ENCODE assay signal across 11 cellular contexts in the genomic region with DNA sequence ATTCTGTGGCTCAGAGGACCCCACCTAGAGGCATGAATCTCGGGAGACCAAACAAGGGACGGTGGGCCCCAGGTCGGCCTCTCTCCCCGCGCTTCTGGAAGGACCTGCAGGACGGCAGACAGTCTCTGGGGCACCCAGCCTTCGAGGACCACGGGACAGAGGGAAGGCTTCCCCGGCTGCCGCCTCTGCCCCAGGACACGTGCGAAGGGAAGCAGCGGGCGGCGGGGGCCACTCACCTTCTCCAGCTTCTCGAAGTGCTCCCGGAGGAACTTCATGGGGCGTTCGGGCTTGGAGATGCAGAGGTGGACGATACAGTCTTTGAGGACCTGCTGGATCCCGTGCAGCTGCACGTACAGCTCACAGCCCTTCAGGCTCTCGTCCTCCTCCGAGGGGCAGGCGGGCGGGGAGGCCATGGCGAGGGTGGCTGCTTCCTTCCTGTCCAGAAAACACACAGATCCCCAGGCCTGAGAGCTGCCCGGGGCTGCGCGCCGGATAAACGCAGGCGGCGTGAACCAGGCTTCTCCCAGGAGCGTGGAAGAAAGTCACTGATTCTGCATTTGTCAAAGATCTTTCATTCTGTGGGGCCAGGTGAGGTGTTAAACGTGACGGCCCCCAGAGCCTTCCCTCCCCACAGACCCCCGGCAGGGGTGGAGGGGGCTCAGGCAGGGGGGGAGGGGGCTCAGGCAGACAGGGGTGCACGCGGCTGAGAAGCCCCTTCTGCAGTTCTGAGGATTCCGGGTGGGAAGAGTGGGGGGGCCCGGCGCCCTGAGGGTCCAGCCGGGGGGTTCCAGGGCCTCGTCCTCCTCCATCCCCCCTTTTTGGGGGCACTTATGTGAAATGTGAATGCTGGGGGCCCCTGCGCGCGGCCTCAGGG. TPM values are rescaled to one million over a fixed set of nuclear protein-coding genes. Genes with fewer than 3 reads are reported as not detected.
A peak's percentile ranks its signal among the peaks of the same experiment; 100 is the strongest.
DNase-seq lines count a peak whose midpoint lies in the region; ATAC-seq and TF ChIP-seq lines count a peak whose summit lies in the region.
"Had no signal": no experiment of that assay in that cellular context is flagged by ENCODE, and none has a peak within 500 bp of the region (broad histone marks: within the 10 kb centered on the region; RNA-seq: fewer than 3 reads in every experiment).

No MANE protein-coding gene starts in this region.

- peak overlapping the region; percentile 63 for H3K9ac ChIP-seq in neural cell (ENCODE audit: low read length)

- no peaks in the 10 kb centered on the region for H4K20me1 ChIP-seq in neural cell (ENCODE audit: insufficient read depth)

- H3K4me1 ChIP-seq in cardiac muscle cell (ENCODE audit: low read depth) = no peaks in the 10 kb centered on the region
- H3K4me1 ChIP-seq in esophagus (ENCODE audit: control insufficient read depth in 2 of 2, insufficient read depth in 2 of 2, low read length in 1 of 2) = peaks cover 0 to 2% of the 10 kb centered on the region in 2 donors
- H3K4me1 ChIP-seq in uterus = no peaks in the 10 kb centered on the region

- H3K9me2 ChIP-seq in neural cell (ENCODE audit: insufficient read depth, low read length) = no peaks in the 10 kb centered on the region

- 66 to 76% methylated on average over 41 to 48 of the region's 48 CpGs for WGBS in esophagus, 2 donors

- no peak for DNase-seq in cardiac muscle cell (ENCODE audit: low read depth in 1 of 2, low spot score in 1 of 2)
- DNase-seq in cardiac septum (ENCODE audit: low spot score) = no peak
- peak; percentile 35 to 39 for DNase-seq in uterus
- DNase-seq in stimulated activated naive CD4-positive, alpha-beta T cell treated with Interleukin-2 at 50 U/mL for 16 hours (lab: John Stamatoyannopoulos, UW) = no peak
- DNase-seq: body of pancreas, kidney glomerular epithelial cell had no signal

- TF ChIP-seq POLR2A in uterus (IDR thresholded peaks at IDR 0.05) = no peak

- no peak overlapping the region for H3K4me2 ChIP-seq in neural cell (ENCODE audit: low read length)

- H3K36me3 ChIP-seq in cardiac muscle cell (no peaks in the 10 kb centered on the region), esophagus (ENCODE audit: control insufficient read depth in 2 of 2, insufficient read depth in 2 of 2, low read length in 1 of 2) (no peaks in the 10 kb centered on the region), neural cell (ENCODE audit: insufficient read depth, low read length) (no peaks in the 10 kb centered on the region), uterus (no peaks in the 10 kb centered on the region)

- H3K27ac ChIP-seq in cardiac muscle cell (no peak overlapping the region), esophagus (ENCODE audit: low read depth in 2 of 2, low read length in 1 of 2) (peak overlapping the region in 1 of 2 donors; percentile 4), neural cell (ENCODE audit: low read length) (no peak overlapping the region), uterus (peak overlapping the region; percentile 74 to 76)
- H3K27ac ChIP-seq: body of pancreas, SK-N-MC had no signal

- H3K9me3 ChIP-seq in cardiac muscle cell (ENCODE audit: low read depth) = no peaks in the 10 kb centered on the region
- H3K9me3 ChIP-seq in esophagus (ENCODE audit: control insufficient read depth in 2 of 2, insufficient read depth in 1 of 2, low read depth in 1 of 2, low read length in 1 of 2) = no peaks in the 10 kb centered on the region
- no peaks in the 10 kb centered on the region for H3K9me3 ChIP-seq in neural cell (ENCODE audit: low read length)
- H3K9me3 ChIP-seq in uterus = no peaks in the 10 kb centered on the region
- H3K9me3 ChIP-seq: body of pancreas had no signal

- H2AFZ ChIP-seq in neural cell (ENCODE audit: low read depth, low read length) = no peak overlapping the region

- ATAC-seq in HG03097 (IDR thresholded peaks at IDR 0.05; ENCODE audit: low FRiP score, unreplicated experiment) = no peak
- no peak for ATAC-seq in GM21390 (IDR thresholded peaks at IDR 0.05; ENCODE audit: unreplicated experiment)
- ATAC-seq: body of pancreas had no signal

- no peaks in the 10 kb centered on the region for H3F3A ChIP-seq in neural cell (ENCODE audit: insufficient read depth, low read length, poor library complexity, severe bottlenecking)

- no peak for TF ChIP-seq RAD21 in neural cell (conservative IDR thresholded peaks at IDR 0.05)

- no peak for TF ChIP-seq EP300 in neural cell (conservative IDR thresholded peaks at IDR 0.05; ENCODE audit: poor library complexity, severe bottlenecking)

- TF ChIP-seq CTCF in cardiac muscle cell (IDR thresholded peaks at IDR 0.05; ENCODE audit: low read depth, low read length) (no peak), neural cell (IDR thresholded peaks at IDR 0.05; ENCODE audit: poor library complexity, severe bottlenecking) (no peak), uterus (IDR thresholded peaks at IDR 0.05) (no peak)

- no peaks in the 10 kb centered on the region for H3K27me3 ChIP-seq in cardiac muscle cell
- H3K27me3 ChIP-seq in esophagus (ENCODE audit: control insufficient read depth in 1 of 2, insufficient read depth in 2 of 2, low read length in 2 of 2) = no peaks in the 10 kb centered on the region
- no peaks in the 10 kb centered on the region for H3K27me3 ChIP-seq in neural cell (ENCODE audit: insufficient read depth, low read depth, low read length)
- H3K27me3 ChIP-seq in uterus = no peaks in the 10 kb centered on the region
- H3K27me3 ChIP-seq: body of pancreas had no signal

- peak overlapping the region; percentile 84 for H3K4me3 ChIP-seq in cardiac muscle cell
- peak overlapping the region; percentile 34 to 43 for H3K4me3 ChIP-seq in esophagus (ENCODE audit: low read depth in 1 of 2, low read length in 2 of 2)
- peak overlapping the region; percentile 60 for H3K4me3 ChIP-seq in neural cell (ENCODE audit: low read length)
- H3K4me3 ChIP-seq in uterus = peak overlapping the region; percentile 78 to 82
- H3K4me3 ChIP-seq: body of pancreas had no signal

- no peaks in the 10 kb centered on the region for H3K79me2 ChIP-seq in neural cell (replicated peaks; ENCODE audit: insufficient read depth, low read length)

- intact Hi-C loops in cardiac septum (cut with DNase I) (no loop called here), uterus (cut with DNase I; ENCODE audit: low total_unique reads) (no loop called here)

TF ChIP-seq in neural cell, 6 proteins besides CTCF, POLR2A, EP300 and RAD21:
- no peak for TF ChIP-seq SMC3 (conservative IDR thresholded peaks at IDR 0.05; ENCODE audit: poor library complexity)
- TF ChIP-seq MXI1 (conservative IDR thresholded peaks at IDR 0.05; ENCODE audit: poor library complexity, severe bottlenecking) = no peak
- TF ChIP-seq POLR2AphosphoS5 (IDR thresholded peaks at IDR 0.05) = no peak
- TF ChIP-seq, protein P1, sequence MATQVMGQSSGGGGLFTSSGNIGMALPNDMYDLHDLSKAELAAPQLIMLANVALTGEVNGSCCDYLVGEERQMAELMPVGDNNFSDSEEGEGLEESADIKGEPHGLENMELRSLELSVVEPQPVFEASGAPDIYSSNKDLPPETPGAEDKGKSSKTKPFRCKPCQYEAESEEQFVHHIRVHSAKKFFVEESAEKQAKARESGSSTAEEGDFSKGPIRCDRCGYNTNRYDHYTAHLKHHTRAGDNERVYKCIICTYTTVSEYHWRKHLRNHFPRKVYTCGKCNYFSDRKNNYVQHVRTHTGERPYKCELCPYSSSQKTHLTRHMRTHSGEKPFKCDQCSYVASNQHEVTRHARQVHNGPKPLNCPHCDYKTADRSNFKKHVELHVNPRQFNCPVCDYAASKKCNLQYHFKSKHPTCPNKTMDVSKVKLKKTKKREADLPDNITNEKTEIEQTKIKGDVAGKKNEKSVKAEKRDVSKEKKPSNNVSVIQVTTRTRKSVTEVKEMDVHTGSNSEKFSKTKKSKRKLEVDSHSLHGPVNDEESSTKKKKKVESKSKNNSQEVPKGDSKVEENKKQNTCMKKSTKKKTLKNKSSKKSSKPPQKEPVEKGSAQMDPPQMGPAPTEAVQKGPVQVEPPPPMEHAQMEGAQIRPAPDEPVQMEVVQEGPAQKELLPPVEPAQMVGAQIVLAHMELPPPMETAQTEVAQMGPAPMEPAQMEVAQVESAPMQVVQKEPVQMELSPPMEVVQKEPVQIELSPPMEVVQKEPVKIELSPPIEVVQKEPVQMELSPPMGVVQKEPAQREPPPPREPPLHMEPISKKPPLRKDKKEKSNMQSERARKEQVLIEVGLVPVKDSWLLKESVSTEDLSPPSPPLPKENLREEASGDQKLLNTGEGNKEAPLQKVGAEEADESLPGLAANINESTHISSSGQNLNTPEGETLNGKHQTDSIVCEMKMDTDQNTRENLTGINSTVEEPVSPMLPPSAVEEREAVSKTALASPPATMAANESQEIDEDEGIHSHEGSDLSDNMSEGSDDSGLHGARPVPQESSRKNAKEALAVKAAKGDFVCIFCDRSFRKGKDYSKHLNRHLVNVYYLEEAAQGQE (IDR thresholded peaks at IDR 0.05; ENCODE audit: borderline replicate concordance) = no peak
- TF ChIP-seq EZH2 (IDR thresholded peaks at IDR 0.05; ENCODE audit: borderline replicate concordance, insufficient read depth, low read length, poor library complexity, severe bottlenecking) = no peak
- TF ChIP-seq TAF1 (IDR thresholded peaks at IDR 0.05; ENCODE audit: low read depth) = no peak

RNA-seq across cellular contexts. Expression of a gene that starts 15.2 kb away (rescaled TPM):
- 76.7 and 93.8 TPM in 2 replicates for total RNA-seq in cardiac muscle cell
- 32.7 and 51.9 TPM in 2 replicates for polyA plus RNA-seq in cardiac muscle cell
- 22.1 TPM for total RNA-seq in cardiac septum
- 10 to 100 TPM in 1 of 2 donors, 1 to 10 TPM in 1; 7.8 to 14.6 TPM for polyA plus RNA-seq in esophagus
- polyA plus RNA-seq in neural cell = 5.3 and 8.0 TPM in 2 replicates
- polyA minus RNA-seq in neural cell = 8.5 and 12.2 TPM in 2 replicates
- 10 to 100 TPM in 2 of 4 donors, 1 to 10 TPM in 2; 5.6 to 34.3 (median 13.3) TPM for total RNA-seq in uterus

RNA-seq across cellular contexts. Expression of a gene that starts 15.8 kb away (rescaled TPM):
- total RNA-seq in cardiac muscle cell (35.4 and 40.2 TPM in 2 replicates), cardiac septum (13.5 TPM), uterus (10 to 100 TPM in 3 of 4 donors, 1 to 10 TPM in 1; 1.0 to 45.2 (median 28.7) TPM)
- polyA plus RNA-seq in cardiac muscle cell (32.8 and 48.6 TPM in 2 replicates), esophagus (10 to 100 TPM; 10.4 to 10.9 TPM), neural cell (38.6 and 44.1 TPM in 2 replicates)
- polyA minus RNA-seq in neural cell = 33.1 and 36.5 TPM in 2 replicates

Comparison
In these comparisons a context has a peak if more than half of its experiments do, and no peak if none do; other contexts are left out.
1. DNase-seq: peak in uterus (2 of 2); none in cardiac muscle cell (0 of 2), cardiac septum (single experiment) and stimulated activated naive CD4-positive, alpha-beta T cell treated with Interleukin-2 at 50 U/mL for 16 hours (single experiment).
2. H3K27ac ChIP-seq: peak in uterus (2 of 2); none in cardiac muscle cell (single experiment) and neural cell (single experiment).
3. Peak in every context shown above with its lines, with median percentiles within 50 percentile points of each other: H3K4me3 ChIP-seq.